ENCODE assay signal across 18 cellular contexts in genomic region chr4:174928174-174928573, GRCh38. TPM values are rescaled to one million over a fixed set of nuclear protein-coding genes. Genes with fewer than 3 reads are reported as not detected.
DNase-seq lines count a peak whose midpoint lies in the region; ATAC-seq and TF ChIP-seq lines count a peak whose summit lies in the region.
"Had no signal": no experiment of that assay in that cellular context is flagged by ENCODE, and none has a peak within 500 bp of the region (broad histone marks: within the 10 kb centered on the region; RNA-seq: fewer than 3 reads in every experiment).

No MANE protein-coding gene starts in this region.

- TF ChIP-seq CTCF in tibial artery (IDR thresholded peaks at IDR 0.05): no peak

- H3K9me3 ChIP-seq in CD8-positive, alpha-beta memory T cell (ENCODE audit: low read length): no peaks in the 10 kb centered on the region
- H3K9me3 ChIP-seq in tibial artery: no peaks in the 10 kb centered on the region
- H3K9me3 ChIP-seq: SJSA1, vagina had no signal

- intact Hi-C loops in tibial artery (cut with DNase I; ENCODE audit: low total_unique reads): no loop called here

- no peaks in the 10 kb centered on the region for H3K27me3 ChIP-seq in CD8-positive, alpha-beta memory T cell (ENCODE audit: insufficient read depth, low read length, poor library complexity, severe bottlenecking)
- no peaks in the 10 kb centered on the region for H3K27me3 ChIP-seq in tibial artery
- H3K27me3 ChIP-seq: dorsolateral prefrontal cortex, SJSA1, vagina had no signal

- H3K4me1 ChIP-seq in CD8-positive, alpha-beta memory T cell (ENCODE audit: insufficient read depth, low read length): no peaks in the 10 kb centered on the region
- H3K4me1 ChIP-seq in tibial artery: no peaks in the 10 kb centered on the region
- H3K4me1 ChIP-seq: SJSA1, vagina had no signal

- H3K27ac ChIP-seq in CD8-positive, alpha-beta memory T cell (ENCODE audit: low read depth, low read length): no peak overlapping the region
- no peak overlapping the region for H3K27ac ChIP-seq in tibial artery
- H3K27ac ChIP-seq: dorsolateral prefrontal cortex, SJSA1, vagina had no signal

- H3K27ac Mint-ChIP-seq in CD8-positive, alpha-beta memory T cell: peak overlapping the region in 5 of 8 donors; percentile 35 to 82 (median 50)
- H3K27ac Mint-ChIP-seq: activated T-cell treated with anti-CD3 and anti-CD28 coated beads, Interleukin-2, amount 50 U/mL, for 72 hours; progenitor cell of endocrine pancreas had no signal

- no peak overlapping the region for H3K4me3 ChIP-seq in CD8-positive, alpha-beta memory T cell (ENCODE audit: low read length)
- H3K4me3 ChIP-seq in tibial artery: no peak overlapping the region
- H3K4me3 ChIP-seq: dorsolateral prefrontal cortex, SJSA1, vagina had no signal

- peaks cover under 1 to 12% (median 4%) of the 10 kb centered on the region in 5 donors for H3K9me3 Mint-ChIP-seq in CD8-positive, alpha-beta memory T cell
- H3K9me3 Mint-ChIP-seq: activated T-cell treated with anti-CD3 and anti-CD28 coated beads, Interleukin-2, amount 50 U/mL, for 72 hours had no signal

- ATAC-seq in GM19395 (IDR thresholded peaks at IDR 0.05; ENCODE audit: unreplicated experiment) (peak; percentile 71), HG02943 (IDR thresholded peaks at IDR 0.05; ENCODE audit: low read depth, unreplicated experiment) (peak; percentile 70)
- no peak for ATAC-seq in activated CD4-positive, CD25-positive, alpha-beta regulatory T cell treated with anti-CD3 and anti-CD28 coated beads, Interleukin-2, amount 50 U/mL, for 24 hours
- ATAC-seq: activated T-cell treated with anti-CD3 and anti-CD28 coated beads, Interleukin-2, amount 50 U/mL, for 72 hours had no signal

- H3K27me3 Mint-ChIP-seq in CD8-positive, alpha-beta memory T cell: no peaks in the 10 kb centered on the region
- H3K27me3 Mint-ChIP-seq: progenitor cell of endocrine pancreas had no signal

- H3K4me1 Mint-ChIP-seq in CD8-positive, alpha-beta memory T cell: no peaks in the 10 kb centered on the region
- H3K4me1 Mint-ChIP-seq: immature natural killer cell had no signal

- DNase-seq in CD8-positive, alpha-beta memory T cell: peak in 2 of 5 donors; percentile 3 to 30
- DNase-seq in NAMALWA (ENCODE audit: low spot score) (peak; percentile 93), NCI-H2196 treated with DMSO at 0.1 percent for 48 hours (lab: John Stamatoyannopoulos, UW; ENCODE audit: unreplicated experiment) (no peak), NCI-H226 (no peak), tibial artery (no peak)
- DNase-seq: activated T-cell treated with anti-CD3 and anti-CD28 coated beads, Interleukin-2, amount 50 U/mL, for 72 hours; dorsolateral prefrontal cortex; NCI-H524 treated with DMSO at 0.1 percent for 48 hours had no signal

- H3K36me3 ChIP-seq in CD8-positive, alpha-beta memory T cell (ENCODE audit: insufficient read depth, low read length): no peaks in the 10 kb centered on the region
- no peaks in the 10 kb centered on the region for H3K36me3 ChIP-seq in tibial artery
- H3K36me3 ChIP-seq: SJSA1, vagina had no signal

- H3K4me3 Mint-ChIP-seq in CD8-positive, alpha-beta memory T cell: no peak overlapping the region
- H3K4me3 Mint-ChIP-seq: activated T-cell treated with anti-CD3 and anti-CD28 coated beads, Interleukin-2, amount 50 U/mL, for 72 hours had no signal

- H3K36me3 Mint-ChIP-seq in CD8-positive, alpha-beta memory T cell: no peaks in the 10 kb centered on the region
- H3K36me3 Mint-ChIP-seq: immature natural killer cell had no signal

- CTCF ChIA-PET in CD8-positive, alpha-beta memory T cell (lab: Charles Lee): no interaction called here

- POLR2A ChIA-PET in CD8-positive, alpha-beta memory T cell (lab: Charles Lee): no interaction called here

RNA-seq across cellular contexts. Expression of gene ADAM29, which starts 10.0 kb away (rescaled TPM):
- not detected for total RNA-seq in CD8-positive, alpha-beta memory T cell
- 0.53 TPM for polyA plus RNA-seq in CD8-positive, alpha-beta memory T cell
- total RNA-seq: A673; activated T-cell treated with anti-CD3 and anti-CD28 coated beads, Interleukin-2, amount 50 U/mL, for 72 hours; fibroblast of villous mesenchyme; H4; progenitor cell of endocrine pancreas; SJSA1; vagina had no signal
- polyA plus RNA-seq: immature natural killer cell had no signal

Comparison
In these comparisons a context has a peak if more than half of its experiments do, and no peak if none do; other contexts are left out.
1. ATAC-seq: peak in GM19395 (single experiment) and HG02943 (single experiment); none in activated CD4-positive, CD25-positive, alpha-beta regulatory T cell treated with anti-CD3 and anti-CD28 coated beads, Interleukin-2, amount 50 U/mL, for 24 hours (0 of 2).